9 cellular contexts compared by ENCODE assay signal in genomic region chr1:7810395-7810794, GRCh38. TPM values are rescaled to one million over a fixed set of nuclear protein-coding genes. Genes with fewer than 3 reads are reported as not detected.
DNase-seq lines count a peak whose midpoint lies in the region; ATAC-seq, FAIRE-seq and TF ChIP-seq lines count a peak whose summit lies in the region.
"Had no signal": no experiment of that assay in that cellular context is flagged by ENCODE, and none has a peak within 500 bp of the region (broad histone marks: within the 10 kb centered on the region; RNA-seq: fewer than 3 reads in every experiment).

No MANE protein-coding gene starts in this region.

- H3K27me3 Mint-ChIP-seq in astrocyte (ENCODE audit: low read depth, unreplicated experiment): no peaks in the 10 kb centered on the region

- no peaks in the 10 kb centered on the region for H3K79me1 ChIP-seq in neuronal stem cell (ENCODE audit: low read depth, low read length)

- H3K27ac ChIP-seq in astrocyte (ENCODE audit: low read depth, low read length): peak overlapping the region; percentile 20
- no peak overlapping the region for H3K27ac ChIP-seq in neuronal stem cell (replicated peaks; ENCODE audit: low read length)
- H3K27ac ChIP-seq in OCI-LY7 (ENCODE audit: low read depth, low read length, poor library complexity, severe bottlenecking): no peak overlapping the region
- H3K27ac ChIP-seq: right atrium auricular region had no signal

- no peak overlapping the region for H3K27ac Mint-ChIP-seq in astrocyte (ENCODE audit: unreplicated experiment)

- no CpG with 5 or more reads among the region's 7 CpGs for WGBS in neuronal stem cell (ENCODE audit: extremely low coverage in 2 of 2, insufficient read length in 2 of 2, insufficient replicate concordance in 1 of 2), 2 donors

- POLR2A ChIA-PET in OCI-LY7 (lab: Charles Lee): interaction anchor here (0.9 kb wide), 1 partner anchor 13 kb away, joined by 3 read pairs; no protein-coding TSS in a partner anchor

- no peaks in the 10 kb centered on the region for H3K27me3 ChIP-seq in astrocyte (ENCODE audit: insufficient read depth, low read length)
- H3K27me3 ChIP-seq in neuronal stem cell (ENCODE audit: control insufficient read depth in 3 of 3, insufficient read depth in 3 of 3, low read depth in 1 of 3, low read length in 3 of 3): no peaks in the 10 kb centered on the region
- H3K27me3 ChIP-seq: right atrium auricular region had no signal

- H4K8ac ChIP-seq in neuronal stem cell (ENCODE audit: low read depth, low read length): no peak overlapping the region

- H2AK5ac ChIP-seq in neuronal stem cell (ENCODE audit: low read depth, low read length): no peak overlapping the region

- no peak for TF ChIP-seq CTCF in astrocyte (IDR thresholded peaks at IDR 0.05; ENCODE audit: insufficient read depth, low read depth, low read length)
- TF ChIP-seq CTCF in OCI-LY7 (conservative IDR thresholded peaks at IDR 0.05; ENCODE audit: low read length): no peak

- no peak overlapping the region for H2BK5ac ChIP-seq in neuronal stem cell (ENCODE audit: low read length)

- H3K18ac ChIP-seq in neuronal stem cell (ENCODE audit: low read length): no peak overlapping the region

- H3K9ac ChIP-seq in astrocyte (ENCODE audit: low read length) (no peak overlapping the region), neuronal stem cell (ENCODE audit: low read depth, low read length, poor library complexity) (peak overlapping the region; percentile 12)

- peaks cover 8% of the 10 kb centered on the region for H3K9me3 Mint-ChIP-seq in astrocyte (ENCODE audit: unreplicated experiment)

- CTCF ChIA-PET in OCI-LY7 (lab: Charles Lee; ENCODE audit: unreplicated experiment): no interaction called here

- no peak overlapping the region for H3K4me3 ChIP-seq in astrocyte (ENCODE audit: insufficient read depth, low read depth, low read length)
- no peak overlapping the region for H3K4me3 ChIP-seq in neuronal stem cell (ENCODE audit: low read length in 2 of 2)
- no peak overlapping the region for H3K4me3 ChIP-seq in OCI-LY7 (ENCODE audit: low read depth, low read length, poor library complexity, severe bottlenecking)
- H3K4me3 ChIP-seq: right atrium auricular region had no signal

- peak; percentile 83 for DNase-seq in AG20443 (ENCODE audit: low spot score)
- DNase-seq in HPDE6-E6E7 (ENCODE audit: extremely low spot score): peak; percentile 87
- DNase-seq in astrocyte (ENCODE audit: low read depth): peak; percentile 91
- no peak for DNase-seq in neuronal stem cell (ENCODE audit: low spot score)
- DNase-seq in OCI-LY7 (ENCODE audit: low spot score): no peak
- DNase-seq in central memory CD4-positive, alpha-beta T cell: no peak

- intact Hi-C loops in OCI-LY7 (cut with micrococcal nuclease; ENCODE audit: unreplicated experiment): no loop called here

- H2BK12ac ChIP-seq in neuronal stem cell (ENCODE audit: low read length): no peak overlapping the region

- H3K79me2 ChIP-seq in astrocyte (ENCODE audit: insufficient read depth, low read length) (no peaks in the 10 kb centered on the region), OCI-LY7 (ENCODE audit: insufficient read depth, low read depth, low read length) (no peaks in the 10 kb centered on the region)

- H4K20me1 ChIP-seq in astrocyte (ENCODE audit: insufficient read depth, low read length) (no peaks in the 10 kb centered on the region), OCI-LY7 (ENCODE audit: insufficient read depth, low read length) (no peaks in the 10 kb centered on the region)

- H3K4me1 ChIP-seq in astrocyte (ENCODE audit: insufficient read depth, low read length) (no peaks in the 10 kb centered on the region), neuronal stem cell (ENCODE audit: control insufficient read depth in 2 of 2, insufficient read depth in 1 of 2, low read depth in 1 of 2, low read length in 2 of 2) (peaks cover 0 to 1% of the 10 kb centered on the region in 2 donors), OCI-LY7 (ENCODE audit: insufficient read depth, low read length, poor library complexity, severe bottlenecking) (no peaks in the 10 kb centered on the region)
- H3K4me1 ChIP-seq: right atrium auricular region had no signal

- BruUV-seq in OCI-LY7 (replicated peaks; lab: Mats Ljungman, UMichigan): no TSS peak

- H3K36me3 Mint-ChIP-seq in astrocyte (ENCODE audit: low read depth, unreplicated experiment): peaks cover 8% of the 10 kb centered on the region

- ATAC-seq in GM19395 (IDR thresholded peaks at IDR 0.05; ENCODE audit: unreplicated experiment) (no peak), GM18873 (IDR thresholded peaks at IDR 0.05; ENCODE audit: low FRiP score, unreplicated experiment) (no peak)

- H3K9me3 ChIP-seq in astrocyte (ENCODE audit: insufficient read depth, low read depth, low read length): peaks cover 10% of the 10 kb centered on the region
- peaks cover 10 to 18% of the 10 kb centered on the region in 2 donors for H3K9me3 ChIP-seq in neuronal stem cell (replicated peaks in 1 of 2; ENCODE audit: control insufficient read depth in 2 of 2, insufficient read depth in 1 of 2, low read depth in 1 of 2, low read length in 2 of 2)
- peaks cover 18% of the 10 kb centered on the region; the same call in 1 of the 2 replicates for H3K9me3 ChIP-seq in OCI-LY7 (ENCODE audit: low read length)

- no peak overlapping the region for H2AFZ ChIP-seq in astrocyte (ENCODE audit: low read depth, low read length)
- no peak overlapping the region for H2AFZ ChIP-seq in neuronal stem cell (ENCODE audit: low read length)
- H2AFZ ChIP-seq in OCI-LY7 (ENCODE audit: low read length): no peak overlapping the region

- no peak overlapping the region for H4K91ac ChIP-seq in neuronal stem cell (ENCODE audit: low read depth, low read length, poor library complexity)

- peak; percentile 64 for FAIRE-seq in astrocyte (lab: Jason Lieb, UNC)

- peak overlapping the region; percentile 22 for H3K4me3 Mint-ChIP-seq in astrocyte (ENCODE audit: unreplicated experiment)

- H3K36me3 ChIP-seq in astrocyte (ENCODE audit: insufficient read depth, low read length): no peaks in the 10 kb centered on the region
- peaks cover 6 to 16% of the 10 kb centered on the region in 2 donors for H3K36me3 ChIP-seq in neuronal stem cell (replicated peaks in 1 of 2; ENCODE audit: control insufficient read depth in 2 of 2, insufficient read depth in 2 of 2, low read length in 2 of 2)
- no peaks in the 10 kb centered on the region for H3K36me3 ChIP-seq in OCI-LY7 (ENCODE audit: insufficient read depth, low read length)

- no peak overlapping the region for H3K23ac ChIP-seq in neuronal stem cell (ENCODE audit: low read depth, low read length, poor library complexity)

- peaks cover 9% of the 10 kb centered on the region for H3K4me1 Mint-ChIP-seq in astrocyte (ENCODE audit: low read depth, unreplicated experiment)

- H3K4me2 ChIP-seq in astrocyte (ENCODE audit: low read length) (no peak overlapping the region), neuronal stem cell (ENCODE audit: insufficient read depth, low read length, poor library complexity, severe bottlenecking) (no peak overlapping the region), OCI-LY7 (ENCODE audit: low read length) (no peak overlapping the region)

- no peak overlapping the region for H3K4ac ChIP-seq in neuronal stem cell (ENCODE audit: low read length)

- no peak overlapping the region for H2BK120ac ChIP-seq in neuronal stem cell (ENCODE audit: low read depth, low read length)

- no peak overlapping the region for H2BK15ac ChIP-seq in neuronal stem cell (ENCODE audit: low read length)

- no peaks in the 10 kb centered on the region for H3K9me2 ChIP-seq in OCI-LY7 (ENCODE audit: insufficient read depth, low read length)

- no peak overlapping the region for H3K14ac ChIP-seq in neuronal stem cell (ENCODE audit: low read length)

RNA-seq across cellular contexts. Expression of gene PER3, which starts 26.3 kb away (rescaled TPM):
- 1.8 and 2.5 TPM in 2 replicates for total RNA-seq in astrocyte
- 5.7 TPM for polyA plus RNA-seq in neuronal stem cell (2013, experiment 1 of 2)
- 6.0 TPM for polyA plus RNA-seq in neuronal stem cell (2013, experiment 2 of 2)
- total RNA-seq in OCI-LY7 (2014; rRNA removed; shearing (Covaris generic)): 9.0 and 12.0 TPM in 2 replicates
- 13.1 and 15.9 TPM in 2 replicates for total RNA-seq in OCI-LY7 (2022)

RNA-seq across cellular contexts. Expression of gene VAMP3, which starts 39.3 kb away (rescaled TPM):
- 154 and 156 TPM in 2 replicates for total RNA-seq in astrocyte
- polyA plus RNA-seq in neuronal stem cell (2013, experiment 1 of 2): 65.5 TPM
- 63.0 TPM for polyA plus RNA-seq in neuronal stem cell (2013, experiment 2 of 2)
- total RNA-seq in OCI-LY7 (2014; rRNA removed; shearing (Covaris generic)): 24.4 and 34.9 TPM in 2 replicates
- total RNA-seq in OCI-LY7 (2022): 30.5 and 31.6 TPM in 2 replicates

RNA-seq across cellular contexts. Expression of gene UTS2, which starts 42.5 kb away (rescaled TPM):
- total RNA-seq in astrocyte (not detected in 2 replicates), OCI-LY7 (2022) (not detected in 2 replicates)
- not detected for polyA plus RNA-seq in neuronal stem cell (2013, experiment 1 of 2)
- polyA plus RNA-seq in neuronal stem cell (2013, experiment 2 of 2): not detected
- total RNA-seq in OCI-LY7 (2014; rRNA removed; shearing (Covaris generic)): not detected in 2 replicates
- total RNA-seq: right atrium auricular region had no signal

Comparison
In these comparisons a context has a peak if more than half of its experiments do, and no peak if none do; other contexts are left out.
1. DNase-seq: peak in AG20443 (single experiment), HPDE6-E6E7 (single experiment) and astrocyte (single experiment); none in neuronal stem cell (single experiment), OCI-LY7 (single experiment) and central memory CD4-positive, alpha-beta T cell (single experiment).